Comparison of ENCODE assay signal across 18 cellular contexts in genomic region chr18:48407358-48407757, GRCh38. TPM values are rescaled to one million over a fixed set of nuclear protein-coding genes. Genes with fewer than 3 reads are reported as not detected.
A peak's percentile ranks its signal among the peaks of the same experiment; 100 is the strongest.
DNase-seq lines count a peak whose midpoint lies in the region; ATAC-seq and TF ChIP-seq lines count a peak whose summit lies in the region.
"Had no signal": no experiment of that assay in that cellular context is flagged by ENCODE, and none has a peak within 500 bp of the region (broad histone marks: within the 10 kb centered on the region; RNA-seq: fewer than 3 reads in every experiment).

No MANE protein-coding gene starts in this region.

- intact Hi-C loops in MCF 10A (cut with micrococcal nuclease) = no loop called here
- intact Hi-C loops in activated CD8-positive, alpha-beta T cell treated with anti-CD3 and anti-CD28 coated beads for 36 hours (cut with micrococcal nuclease) = no loop called here

- peaks cover 0 to 28% of the 10 kb centered on the region in 2 donors for H3K27me3 ChIP-seq in tibial nerve

- no peak for DNase-seq in activated naive CD4-positive, alpha-beta T cell treated with anti-CD3 and anti-CD28 coated beads, Interleukin-2, amount 10 ng/mL, durations not matched to agents 7 days and 5 days
- no peak for DNase-seq in activated naive CD4-positive, alpha-beta T cell treated with anti-CD3 and anti-CD28 coated beads, Interleukin-2, amount 50 U/mL, for 72 hours (ENCODE audit: low spot score in 2 of 2)
- DNase-seq in MCF 10A (ENCODE audit: unreplicated experiment) (no peak), naive B cell (no peak), tibial nerve (ENCODE audit: low spot score in 2 of 2) (no peak)
- no peak for DNase-seq in activated CD4-positive, CD25-positive, alpha-beta regulatory T cell (lab: John Stamatoyannopoulos, UW)
- DNase-seq in activated CD8-positive, alpha-beta T cell treated with anti-CD3 and anti-CD28 coated beads for 36 hours = no peak
- DNase-seq: activated CD4-positive, CD25-positive, alpha-beta regulatory T cell treated with anti-CD3 and anti-CD28 coated beads, Interleukin-2, amount 50 U/mL, for 72 hours; activated CD8-positive, alpha-beta memory T cell treated with anti-CD3 and anti-CD28 coated beads, Interleukin-2, amount 10 ng/mL, durations not matched to agents 7 days and 5 days; activated effector memory CD4-positive, alpha-beta T cell treated with anti-CD3 and anti-CD28 coated beads, Interleukin-2, amount 50 U/mL, for 16 hours; cortex of kidney; NCI-H1436 treated with DMSO at 0.1 percent for 48 hours; NCI-H446; T-helper 1 cell had no signal

- no peaks in the 10 kb centered on the region for H3K36me3 ChIP-seq in tibial nerve
- H3K36me3 ChIP-seq: gastroesophageal sphincter had no signal

- TF ChIP-seq EP300 in tibial nerve (IDR thresholded peaks at IDR 0.05) = no peak

- H3K9me3 Mint-ChIP-seq in activated naive CD4-positive, alpha-beta T cell treated with anti-CD3 and anti-CD28 coated beads, Interleukin-2, amount 10 ng/mL, durations not matched to agents 7 days and 5 days = no peaks in the 10 kb centered on the region
- H3K9me3 Mint-ChIP-seq in activated naive CD4-positive, alpha-beta T cell treated with anti-CD3 and anti-CD28 coated beads, Interleukin-2, amount 50 U/mL, for 72 hours = no peaks in the 10 kb centered on the region
- H3K9me3 Mint-ChIP-seq in MCF 10A (ENCODE audit: unreplicated experiment) (no peaks in the 10 kb centered on the region), naive B cell (peaks cover 0 to 7% (median 0%) of the 10 kb centered on the region in 7 donors)
- H3K9me3 Mint-ChIP-seq in activated CD8-positive, alpha-beta T cell treated with anti-CD3 and anti-CD28 coated beads for 36 hours = no peaks in the 10 kb centered on the region

- peaks cover 20% of the 10 kb centered on the region for H3K4me1 Mint-ChIP-seq in activated naive CD4-positive, alpha-beta T cell treated with anti-CD3 and anti-CD28 coated beads, Interleukin-2, amount 10 ng/mL, durations not matched to agents 7 days and 5 days
- H3K4me1 Mint-ChIP-seq in MCF 10A (ENCODE audit: insufficient read depth, unreplicated experiment) = peaks cover 16% of the 10 kb centered on the region
- H3K4me1 Mint-ChIP-seq in naive B cell = peaks cover 0 to 18% (median 7%) of the 10 kb centered on the region in 3 donors
- peaks cover 11% of the 10 kb centered on the region for H3K4me1 Mint-ChIP-seq in activated CD8-positive, alpha-beta T cell treated with anti-CD3 and anti-CD28 coated beads for 36 hours (ENCODE audit: low read depth)

- 80 to 81% methylated on average over 3 of the region's 3 CpGs for WGBS in tibial nerve, 2 donors

- peak overlapping the region in 2 of 4 donors; percentile 63 to 85 for H3K27ac ChIP-seq in tibial nerve
- H3K27ac ChIP-seq: epithelial cell of prostate had no signal

- H3K9me3 ChIP-seq in tibial nerve = no peaks in the 10 kb centered on the region
- H3K9me3 ChIP-seq: gastroesophageal sphincter had no signal

- CTCF ChIA-PET in activated naive CD4-positive, alpha-beta T cell treated with anti-CD3 and anti-CD28 coated beads, Interleukin-2, amount 10 ng/mL, durations not matched to agents 7 days and 5 days (lab: Charles Lee) = no interaction called here
- CTCF ChIA-PET in MCF 10A (lab: Yijun Ruan, JAX) = interaction anchor here (1.0 kb wide), 1 partner anchor 35 kb away, joined by 3 read pairs; no protein-coding TSS in a partner anchor
- CTCF ChIA-PET in activated CD8-positive, alpha-beta T cell treated with anti-CD3 and anti-CD28 coated beads for 36 hours (lab: Charles Lee) = no interaction called here

- peaks cover 88% of the 10 kb centered on the region for H3K27me3 Mint-ChIP-seq in activated naive CD4-positive, alpha-beta T cell treated with anti-CD3 and anti-CD28 coated beads, Interleukin-2, amount 10 ng/mL, durations not matched to agents 7 days and 5 days
- H3K27me3 Mint-ChIP-seq in MCF 10A (ENCODE audit: insufficient read depth, unreplicated experiment) (no peaks in the 10 kb centered on the region), naive B cell (peaks cover 67 to 68% (median 67%) of the 10 kb centered on the region in 3 donors)
- H3K27me3 Mint-ChIP-seq in activated CD8-positive, alpha-beta T cell treated with anti-CD3 and anti-CD28 coated beads for 36 hours = peaks cover 62% of the 10 kb centered on the region

- no peak for TF ChIP-seq CTCF in MCF 10A (IDR thresholded peaks at IDR 0.05; ENCODE audit: unreplicated experiment)
- TF ChIP-seq CTCF in tibial nerve (IDR thresholded peaks at IDR 0.05) = no peak
- TF ChIP-seq CTCF in activated CD8-positive, alpha-beta T cell treated with anti-CD3 and anti-CD28 coated beads for 36 hours (IDR thresholded peaks at IDR 0.05) = no peak

- no TSS peak for BruUV-seq in MCF 10A (replicated peaks; lab: Mats Ljungman, UMichigan)

- peak overlapping the region; percentile 45 to 93 (median 56) for H3K4me3 ChIP-seq in tibial nerve

- H3K27ac Mint-ChIP-seq in activated naive CD4-positive, alpha-beta T cell treated with anti-CD3 and anti-CD28 coated beads, Interleukin-2, amount 10 ng/mL, durations not matched to agents 7 days and 5 days = no peak overlapping the region
- no peak overlapping the region for H3K27ac Mint-ChIP-seq in activated naive CD4-positive, alpha-beta T cell treated with anti-CD3 and anti-CD28 coated beads, Interleukin-2, amount 50 U/mL, for 72 hours
- no peak overlapping the region for H3K27ac Mint-ChIP-seq in MCF 10A (ENCODE audit: low read depth, unreplicated experiment)
- no peak overlapping the region for H3K27ac Mint-ChIP-seq in naive B cell
- H3K27ac Mint-ChIP-seq in activated CD8-positive, alpha-beta T cell treated with anti-CD3 and anti-CD28 coated beads for 36 hours = no peak overlapping the region
- H3K27ac Mint-ChIP-seq: activated CD8-positive, alpha-beta memory T cell treated with anti-CD3 and anti-CD28 coated beads, Interleukin-2, amount 10 ng/mL, durations not matched to agents 7 days and 5 days had no signal

- peaks cover 0 to 48% (median 10%) of the 10 kb centered on the region in 4 donors for H3K4me1 ChIP-seq in tibial nerve

- no peak for ATAC-seq in activated naive CD4-positive, alpha-beta T cell treated with anti-CD3 and anti-CD28 coated beads, Interleukin-2, amount 50 U/mL, for 72 hours
- no peak for ATAC-seq in naive B cell (ENCODE audit: low read depth in 2 of 2)
- no peak for ATAC-seq in GM21367 (IDR thresholded peaks at IDR 0.05; ENCODE audit: unreplicated experiment)
- ATAC-seq in activated CD8-positive, alpha-beta T cell treated with anti-CD3 and anti-CD28 coated beads for 36 hours = no peak
- ATAC-seq: activated CD8-positive, alpha-beta memory T cell treated with anti-CD3 and anti-CD28 coated beads, Interleukin-2, amount 10 ng/mL, durations not matched to agents 7 days and 5 days; gastroesophageal sphincter; left lobe of liver had no signal

- H3K4me3 Mint-ChIP-seq in activated naive CD4-positive, alpha-beta T cell treated with anti-CD3 and anti-CD28 coated beads, Interleukin-2, amount 10 ng/mL, durations not matched to agents 7 days and 5 days = peak overlapping the region; percentile 75
- H3K4me3 Mint-ChIP-seq in MCF 10A (ENCODE audit: unreplicated experiment) = peak overlapping the region; percentile 75
- peak overlapping the region in 7 of 8 donors; percentile 11 to 79 (median 58) for H3K4me3 Mint-ChIP-seq in naive B cell
- H3K4me3 Mint-ChIP-seq in activated CD8-positive, alpha-beta T cell treated with anti-CD3 and anti-CD28 coated beads for 36 hours = no peak overlapping the region

- no peaks in the 10 kb centered on the region for H3K36me3 Mint-ChIP-seq in activated naive CD4-positive, alpha-beta T cell treated with anti-CD3 and anti-CD28 coated beads, Interleukin-2, amount 10 ng/mL, durations not matched to agents 7 days and 5 days
- H3K36me3 Mint-ChIP-seq in activated naive CD4-positive, alpha-beta T cell treated with anti-CD3 and anti-CD28 coated beads, Interleukin-2, amount 50 U/mL, for 72 hours = peaks cover 0 to 5% of the 10 kb centered on the region in 2 donors
- H3K36me3 Mint-ChIP-seq in MCF 10A (ENCODE audit: insufficient read depth, unreplicated experiment) = no peaks in the 10 kb centered on the region
- H3K36me3 Mint-ChIP-seq in naive B cell = peaks cover 0 to 3% of the 10 kb centered on the region in 2 donors
- no peaks in the 10 kb centered on the region for H3K36me3 Mint-ChIP-seq in activated CD8-positive, alpha-beta T cell treated with anti-CD3 and anti-CD28 coated beads for 36 hours (ENCODE audit: low read depth)

- TF ChIP-seq POLR2A in tibial nerve (IDR thresholded peaks at IDR 0.05) = no peak

- POLR2A ChIA-PET in MCF 10A (lab: Yijun Ruan, JAX) = no interaction called here
- POLR2A ChIA-PET in activated CD8-positive, alpha-beta T cell treated with anti-CD3 and anti-CD28 coated beads for 36 hours (lab: Charles Lee) = no interaction called here

RNA-seq across cellular contexts. Expression of gene ZBTB7C, which starts 1.8 kb away (rescaled TPM):
- total RNA-seq in activated naive CD4-positive, alpha-beta T cell treated with anti-CD3 and anti-CD28 coated beads, Interleukin-2, amount 50 U/mL, for 72 hours = not detected
- total RNA-seq in MCF 10A (2022) = 0.42 and 0.69 TPM in 2 replicates
- polyA plus RNA-seq in naive B cell (ENCODE audit: low read depth in 6 of 6) = not detected
- 10 to 100 TPM; 24.6 to 95.0 (median 75.3) TPM for total RNA-seq in tibial nerve
- not detected for total RNA-seq in activated CD8-positive, alpha-beta T cell treated with anti-CD3 and anti-CD28 coated beads for 36 hours

Comparison
In these comparisons a context has a peak if more than half of its experiments do, and no peak if none do; other contexts are left out.
1. RNA of gene ZBTB7C, which starts 1.8 kb away (total RNA-seq): 24.6 to 95.0 TPM in tibial nerve; 0.42 to 0.69 TPM in MCF 10A, not detected in activated CD8-positive, alpha-beta T cell treated with anti-CD3 and anti-CD28 coated beads for 36 hours and not detected in activated naive CD4-positive, alpha-beta T cell treated with anti-CD3 and anti-CD28 coated beads, Interleukin-2, amount 50 U/mL, for 72 hours; every median in the first group is over 10 times any median in the second.